ENCODE assay signal across 10 cellular contexts in genomic region chr15:77901921-77902750, GRCh38.
A peak's percentile ranks its signal among the peaks of the same experiment; 100 is the strongest.
DNase-seq lines count a peak whose midpoint lies in the region; TF ChIP-seq lines count a peak whose summit lies in the region.
"Had no signal": no experiment of that assay in that cellular context is flagged by ENCODE, and none has a peak within 500 bp of the region (broad histone marks: within the 10 kb centered on the region; RNA-seq: fewer than 3 reads in every experiment).

No MANE protein-coding gene starts in this region.

- DNase-seq in NCI-H510A treated with DMSO at 0.1 percent for 48 hours (lab: John Stamatoyannopoulos, UW) (peak; percentile 2), NCI-H510A (lab: John Stamatoyannopoulos, UW) (no peak), HuH-7 (ENCODE audit: low spot score) (peak; percentile 58), cardiac fibroblast (ENCODE audit: low read depth in 2 of 2) (no peak), osteoblast (ENCODE audit: insufficient read length, low spot score, missing footprints) (peak; percentile 91), GM10266 (ENCODE audit: extremely low spot score) (no peak), hippocampal formation (lab: John Stamatoyannopoulos, UW) (no peak)
- no peak for DNase-seq in activated naive CD4-positive, alpha-beta T cell treated with Interleukin-2 at 50 U/mL for 16 hours
- DNase-seq: HCEC 1CT had no signal

- no peak overlapping the region for H2AFZ ChIP-seq in osteoblast (ENCODE audit: low read length)

- no peaks in the 10 kb centered on the region for H3K9me3 ChIP-seq in osteoblast (ENCODE audit: low read depth, low read length)

- H3K36me3 ChIP-seq in osteoblast (ENCODE audit: insufficient read depth, low read length): no peaks in the 10 kb centered on the region

- no peak overlapping the region for H3K27ac ChIP-seq in osteoblast (ENCODE audit: low read depth, low read length)
- H3K27ac ChIP-seq: dorsolateral prefrontal cortex had no signal

- H3K27me3 ChIP-seq in osteoblast (ENCODE audit: insufficient read depth, low read length): no peaks in the 10 kb centered on the region
- H3K27me3 ChIP-seq: dorsolateral prefrontal cortex had no signal

- H3K4me3 ChIP-seq in cardiac fibroblast (replicated peaks in 1 of 2; ENCODE audit: low read depth in 2 of 2, low read length in 2 of 2): no peak overlapping the region
- no peak overlapping the region for H3K4me3 ChIP-seq in osteoblast (ENCODE audit: insufficient read depth, low read length)
- H3K4me3 ChIP-seq: dorsolateral prefrontal cortex had no signal

- no peaks in the 10 kb centered on the region for H4K20me1 ChIP-seq in osteoblast (ENCODE audit: insufficient read depth, low read length)

- no peaks in the 10 kb centered on the region for H3K4me1 ChIP-seq in osteoblast (ENCODE audit: insufficient read depth, low read length)

- H3K4me2 ChIP-seq in osteoblast (ENCODE audit: insufficient read depth, low read length): no peak overlapping the region

- peak; percentile 10 for TF ChIP-seq CTCF in cardiac fibroblast (IDR thresholded peaks at IDR 0.05; ENCODE audit: low read depth, low read length)
- peak; percentile 23 for TF ChIP-seq CTCF in osteoblast (IDR thresholded peaks at IDR 0.05; ENCODE audit: extremely low read depth, low read depth, low read length)
- no peak for TF ChIP-seq CTCF in GM10266 (IDR thresholded peaks at IDR 0.05; ENCODE audit: control insufficient read depth, insufficient read depth, low read depth, missing control alignments)

- H3K79me2 ChIP-seq in osteoblast (ENCODE audit: insufficient read depth, low read length): no peaks in the 10 kb centered on the region

Comparison
In these comparisons a context has a peak if more than half of its experiments do, and no peak if none do; other contexts are left out.
1. DNase-seq: peak in NCI-H510A treated with DMSO at 0.1 percent for 48 hours (single experiment), HuH-7 (single experiment) and osteoblast (single experiment); none in NCI-H510A (single experiment), cardiac fibroblast (0 of 2), GM10266 (single experiment), hippocampal formation (0 of 2) and activated naive CD4-positive, alpha-beta T cell treated with Interleukin-2 at 50 U/mL for 16 hours (single experiment).